ENCODE assay signal across 12 cellular contexts in genomic region chr14:98198385-98198784, GRCh38.
DNase-seq lines count a peak whose midpoint lies in the region; ATAC-seq and TF ChIP-seq lines count a peak whose summit lies in the region.
"Had no signal": no experiment of that assay in that cellular context is flagged by ENCODE, and none has a peak within 500 bp of the region (broad histone marks: within the 10 kb centered on the region; RNA-seq: fewer than 3 reads in every experiment).

No MANE protein-coding gene starts in this region.

- peak; percentile 25 to 61 for ATAC-seq in activated naive CD4-positive, alpha-beta T cell treated with anti-CD3 and anti-CD28 coated beads, Interleukin-2, amount 50 U/mL, for 72 hours

- H3K36me3 ChIP-seq in thymus (ENCODE audit: control insufficient read depth, insufficient read depth) (no peaks in the 10 kb centered on the region), vagina (no peaks in the 10 kb centered on the region)

- no peaks in the 10 kb centered on the region for H3K9me3 ChIP-seq in thymus (ENCODE audit: control insufficient read depth)
- no peaks in the 10 kb centered on the region for H3K9me3 ChIP-seq in vagina

- intact Hi-C loops in vagina (cut with DNase I), result no loop called here

- H3K4me3 ChIP-seq in thymus (ENCODE audit: low read length), result no peak overlapping the region
- H3K4me3 ChIP-seq in vagina, result no peak overlapping the region

- H3K4me1 ChIP-seq in thymus (ENCODE audit: control insufficient read depth, insufficient read depth, low read length) (peaks cover 68% of the 10 kb centered on the region), vagina (no peaks in the 10 kb centered on the region)

- no peak for TF ChIP-seq CTCF in vagina (IDR thresholded peaks at IDR 0.05)

- no peaks in the 10 kb centered on the region for H3K27me3 ChIP-seq in thymus (ENCODE audit: control insufficient read depth, insufficient read depth)
- H3K27me3 ChIP-seq in vagina, result no peaks in the 10 kb centered on the region

- H3K36me3 Mint-ChIP-seq in activated naive CD4-positive, alpha-beta T cell treated with anti-CD3 and anti-CD28 coated beads, Interleukin-2, amount 50 U/mL, for 72 hours, result peaks cover 9 to 17% of the 10 kb centered on the region in 2 donors
- H3K36me3 Mint-ChIP-seq: brain had no signal

- DNase-seq in activated CD8-positive, alpha-beta memory T cell treated with anti-CD3 and anti-CD28 coated beads for 24 hours, result peak; percentile 78
- DNase-seq in activated CD8-positive, alpha-beta memory T cell treated with anti-CD3 and anti-CD28 coated beads, Interleukin-2, amount 50 U/mL, for 48 hours, result no peak
- DNase-seq in RPMI8226, result peak; percentile 68
- DNase-seq in activated naive CD4-positive, alpha-beta T cell treated with anti-CD3 and anti-CD28 coated beads, Interleukin-2, amount 50 U/mL, for 72 hours (ENCODE audit: low spot score in 2 of 2), result peak in 1 of 2 donors; percentile 75
- no peak for DNase-seq in NAMALWA (ENCODE audit: low spot score)
- DNase-seq in vagina (ENCODE audit: extremely low spot score in 2 of 2), result no peak
- no peak for DNase-seq in SKM-1 treated with dmso at 0.1 percent for 144 hours (lab: John Stamatoyannopoulos, UW; ENCODE audit: unreplicated experiment)
- DNase-seq: ACHN, GOT3, NCI-H226 had no signal

- 5% methylated on average over 10 of the region's 10 CpGs for WGBS in thymus

- H3K27ac ChIP-seq in thymus (ENCODE audit: low read depth) (peak overlapping the region; percentile 80), vagina (no peak overlapping the region)

- no peak for TF ChIP-seq POLR2A in vagina (IDR thresholded peaks at IDR 0.05)

- H3K9me3 Mint-ChIP-seq in activated naive CD4-positive, alpha-beta T cell treated with anti-CD3 and anti-CD28 coated beads, Interleukin-2, amount 50 U/mL, for 72 hours, result peaks cover 6% of the 10 kb centered on the region in 2 donors
- H3K9me3 Mint-ChIP-seq: brain had no signal

- H3K27ac Mint-ChIP-seq in activated naive CD4-positive, alpha-beta T cell treated with anti-CD3 and anti-CD28 coated beads, Interleukin-2, amount 50 U/mL, for 72 hours, result peak overlapping the region; percentile 70 to 76
- H3K27ac Mint-ChIP-seq: brain had no signal

Comparison
In these comparisons a context has a peak if more than half of its experiments do, and no peak if none do; other contexts are left out.
1. DNase-seq: peak in activated CD8-positive, alpha-beta memory T cell treated with anti-CD3 and anti-CD28 coated beads for 24 hours (single experiment) and RPMI8226 (single experiment); none in activated CD8-positive, alpha-beta memory T cell treated with anti-CD3 and anti-CD28 coated beads, Interleukin-2, amount 50 U/mL, for 48 hours (single experiment), NAMALWA (single experiment), vagina (0 of 2) and SKM-1 treated with dmso at 0.1 percent for 144 hours (single experiment).